Comparison of ENCODE assay signal across 9 cellular contexts in genomic region chr15:83837946-83838571, GRCh38.
DNase-seq lines count a peak whose midpoint lies in the region; ATAC-seq and TF ChIP-seq lines count a peak whose summit lies in the region.
"Had no signal": no experiment of that assay in that cellular context is flagged by ENCODE, and none has a peak within 500 bp of the region (broad histone marks: within the 10 kb centered on the region; RNA-seq: fewer than 3 reads in every experiment).

No MANE protein-coding gene starts in this region.

- 11 to 21% (median 12%) methylated on average over 8 of the region's 8 CpGs for WGBS in psoas muscle, 3 donors
- 13 to 16% methylated on average over 8 of the region's 8 CpGs for WGBS in esophagus squamous epithelium, 2 donors

- no peaks in the 10 kb centered on the region for H3K4me1 ChIP-seq in fibroblast of lung (ENCODE audit: control insufficient read depth, extremely low read depth, insufficient read depth, low read length)
- no peaks in the 10 kb centered on the region for H3K4me1 ChIP-seq in psoas muscle
- no peaks in the 10 kb centered on the region for H3K4me1 ChIP-seq in esophagus squamous epithelium

- DNase-seq in activated CD8-positive, alpha-beta T cell treated with anti-CD3 and anti-CD28 coated beads for 36 hours = peak; percentile 20
- no peak for DNase-seq in activated CD8-positive, alpha-beta T cell treated with anti-CD3 and anti-CD28 coated beads, Interleukin-2, amount 10 ng/mL, durations not matched to agents 7 days and 5 days
- DNase-seq in NCI-H69 (lab: John Stamatoyannopoulos, UW) (peak; percentile 13), fibroblast of lung (ENCODE audit: low read depth in 2 of 2) (peak in 1 of 2 donors; percentile 40), psoas muscle (no peak), esophagus squamous epithelium (lab: John Stamatoyannopoulos, UW) (no peak)
- DNase-seq: activated naive CD8-positive, alpha-beta T cell treated with anti-CD3 and anti-CD28 coated beads, Interleukin-2, amount 10 ng/mL, durations not matched to agents 7 days and 5 days had no signal

- H3K36me3 ChIP-seq in fibroblast of lung (ENCODE audit: control insufficient read depth, insufficient read depth, low read length) (no peaks in the 10 kb centered on the region), psoas muscle (ENCODE audit: insufficient read depth in 1 of 2, low read depth in 1 of 2) (no peaks in the 10 kb centered on the region), esophagus squamous epithelium (no peaks in the 10 kb centered on the region)

- no peaks in the 10 kb centered on the region for H3K79me2 ChIP-seq in fibroblast of lung (ENCODE audit: control insufficient read depth, insufficient read depth, low read length)

- H3K9ac ChIP-seq in fibroblast of lung (ENCODE audit: insufficient read depth, low read length) = no peak overlapping the region

- peaks cover 5% of the 10 kb centered on the region for H3K27me3 Mint-ChIP-seq in activated CD8-positive, alpha-beta T cell treated with anti-CD3 and anti-CD28 coated beads for 36 hours
- H3K27me3 Mint-ChIP-seq in activated CD8-positive, alpha-beta T cell treated with anti-CD3 and anti-CD28 coated beads, Interleukin-2, amount 10 ng/mL, durations not matched to agents 7 days and 5 days (ENCODE audit: low read depth) = peaks cover 6% of the 10 kb centered on the region

- no peak for TF ChIP-seq CTCF in activated CD8-positive, alpha-beta T cell treated with anti-CD3 and anti-CD28 coated beads for 36 hours (IDR thresholded peaks at IDR 0.05)
- TF ChIP-seq CTCF in fibroblast of lung (conservative IDR thresholded peaks at IDR 0.05 in 1 of 2, IDR thresholded peaks at IDR 0.05 in 1 of 2; ENCODE audit: low read depth in 1 of 2, low read length in 2 of 2) (peak; percentile 37 to 59), psoas muscle (IDR thresholded peaks at IDR 0.05) (peak; percentile 22), esophagus squamous epithelium (IDR thresholded peaks at IDR 0.05) (peak in 3 of 6 experiments; percentile 21 to 44 (median 26))

- ATAC-seq in activated CD8-positive, alpha-beta T cell treated with anti-CD3 and anti-CD28 coated beads for 36 hours = no peak
- ATAC-seq in activated CD8-positive, alpha-beta T cell treated with anti-CD3 and anti-CD28 coated beads, Interleukin-2, amount 10 ng/mL, durations not matched to agents 7 days and 5 days = no peak
- ATAC-seq in psoas muscle = no peak
- ATAC-seq in HG03378 (IDR thresholded peaks at IDR 0.05; ENCODE audit: unreplicated experiment) = no peak
- ATAC-seq in GM19452 (IDR thresholded peaks at IDR 0.05; ENCODE audit: unreplicated experiment) = no peak

- CTCF ChIA-PET in activated CD8-positive, alpha-beta T cell treated with anti-CD3 and anti-CD28 coated beads for 36 hours (lab: Charles Lee) = interaction anchor here (0.8 kb wide), 1 partner anchor 39 kb away, joined by 3 read pairs; no protein-coding TSS in a partner anchor
- CTCF ChIA-PET in activated CD8-positive, alpha-beta T cell treated with anti-CD3 and anti-CD28 coated beads, Interleukin-2, amount 10 ng/mL, durations not matched to agents 7 days and 5 days (lab: Charles Lee) = no interaction called here

- no peaks in the 10 kb centered on the region for H4K20me1 ChIP-seq in fibroblast of lung (ENCODE audit: control insufficient read depth, extremely low read depth, insufficient read depth, low read length)

- no peaks in the 10 kb centered on the region for H3K36me3 Mint-ChIP-seq in activated CD8-positive, alpha-beta T cell treated with anti-CD3 and anti-CD28 coated beads for 36 hours (ENCODE audit: low read depth)
- no peaks in the 10 kb centered on the region for H3K36me3 Mint-ChIP-seq in activated CD8-positive, alpha-beta T cell treated with anti-CD3 and anti-CD28 coated beads, Interleukin-2, amount 10 ng/mL, durations not matched to agents 7 days and 5 days (ENCODE audit: low read depth)
- H3K36me3 Mint-ChIP-seq: activated naive CD8-positive, alpha-beta T cell treated with anti-CD3 and anti-CD28 coated beads, Interleukin-2, amount 10 ng/mL, durations not matched to agents 7 days and 5 days had no signal

- no peaks in the 10 kb centered on the region for H3K27me3 ChIP-seq in fibroblast of lung (ENCODE audit: control insufficient read depth, insufficient read depth, low read length)
- no peaks in the 10 kb centered on the region for H3K27me3 ChIP-seq in psoas muscle (ENCODE audit: insufficient read depth in 3 of 3, low read length in 2 of 3)
- no peaks in the 10 kb centered on the region for H3K27me3 ChIP-seq in esophagus squamous epithelium

- H3K27ac Mint-ChIP-seq in activated CD8-positive, alpha-beta T cell treated with anti-CD3 and anti-CD28 coated beads for 36 hours = no peak overlapping the region
- H3K27ac Mint-ChIP-seq in activated CD8-positive, alpha-beta T cell treated with anti-CD3 and anti-CD28 coated beads, Interleukin-2, amount 10 ng/mL, durations not matched to agents 7 days and 5 days = no peak overlapping the region
- H3K27ac Mint-ChIP-seq: activated naive CD8-positive, alpha-beta T cell treated with anti-CD3 and anti-CD28 coated beads, Interleukin-2, amount 10 ng/mL, durations not matched to agents 7 days and 5 days had no signal

- H3K27ac ChIP-seq in fibroblast of lung (ENCODE audit: insufficient read depth, low read length) (no peak overlapping the region), psoas muscle (no peak overlapping the region), esophagus squamous epithelium (no peak overlapping the region)

- H3K9me3 ChIP-seq in fibroblast of lung (ENCODE audit: control insufficient read depth, insufficient read depth, low read depth, low read length) = no peaks in the 10 kb centered on the region
- H3K9me3 ChIP-seq in psoas muscle = no peaks in the 10 kb centered on the region
- H3K9me3 ChIP-seq in esophagus squamous epithelium = no peaks in the 10 kb centered on the region

- H3K4me1 Mint-ChIP-seq in activated CD8-positive, alpha-beta T cell treated with anti-CD3 and anti-CD28 coated beads for 36 hours (ENCODE audit: low read depth) = no peaks in the 10 kb centered on the region
- no peaks in the 10 kb centered on the region for H3K4me1 Mint-ChIP-seq in activated CD8-positive, alpha-beta T cell treated with anti-CD3 and anti-CD28 coated beads, Interleukin-2, amount 10 ng/mL, durations not matched to agents 7 days and 5 days (ENCODE audit: low read depth)
- H3K4me1 Mint-ChIP-seq: activated naive CD8-positive, alpha-beta T cell treated with anti-CD3 and anti-CD28 coated beads, Interleukin-2, amount 10 ng/mL, durations not matched to agents 7 days and 5 days had no signal

- H3K4me2 ChIP-seq in fibroblast of lung (ENCODE audit: extremely low read depth, insufficient read depth, low read length) = no peak overlapping the region

- H2AFZ ChIP-seq in fibroblast of lung (ENCODE audit: low read length) = peak overlapping the region; percentile 52

- H3K4me3 ChIP-seq in fibroblast of lung (replicated peaks in 1 of 4; ENCODE audit: control extremely low read depth in 1 of 4, insufficient read depth in 1 of 4, low read depth in 3 of 4, low read length in 4 of 4) (no peak overlapping the region), psoas muscle (no peak overlapping the region), esophagus squamous epithelium (no peak overlapping the region)

- POLR2A ChIA-PET in activated CD8-positive, alpha-beta T cell treated with anti-CD3 and anti-CD28 coated beads for 36 hours (lab: Charles Lee) = no interaction called here
- POLR2A ChIA-PET in activated CD8-positive, alpha-beta T cell treated with anti-CD3 and anti-CD28 coated beads, Interleukin-2, amount 10 ng/mL, durations not matched to agents 7 days and 5 days (lab: Charles Lee) = no interaction called here

- H3K4me3 Mint-ChIP-seq in activated CD8-positive, alpha-beta T cell treated with anti-CD3 and anti-CD28 coated beads for 36 hours = no peak overlapping the region
- no peak overlapping the region for H3K4me3 Mint-ChIP-seq in activated CD8-positive, alpha-beta T cell treated with anti-CD3 and anti-CD28 coated beads, Interleukin-2, amount 10 ng/mL, durations not matched to agents 7 days and 5 days
- H3K4me3 Mint-ChIP-seq: activated naive CD8-positive, alpha-beta T cell treated with anti-CD3 and anti-CD28 coated beads, Interleukin-2, amount 10 ng/mL, durations not matched to agents 7 days and 5 days had no signal

- H3K9me3 Mint-ChIP-seq in activated CD8-positive, alpha-beta T cell treated with anti-CD3 and anti-CD28 coated beads for 36 hours = no peaks in the 10 kb centered on the region
- H3K9me3 Mint-ChIP-seq in activated CD8-positive, alpha-beta T cell treated with anti-CD3 and anti-CD28 coated beads, Interleukin-2, amount 10 ng/mL, durations not matched to agents 7 days and 5 days (ENCODE audit: insufficient read depth) = no peaks in the 10 kb centered on the region
- H3K9me3 Mint-ChIP-seq: activated naive CD8-positive, alpha-beta T cell treated with anti-CD3 and anti-CD28 coated beads, Interleukin-2, amount 10 ng/mL, durations not matched to agents 7 days and 5 days had no signal

- no peak for TF ChIP-seq POLR2A in esophagus squamous epithelium (IDR thresholded peaks at IDR 0.05)

- intact Hi-C loops in activated CD8-positive, alpha-beta T cell treated with anti-CD3 and anti-CD28 coated beads for 36 hours (cut with micrococcal nuclease) = no loop called here
- intact Hi-C loops in psoas muscle (cut with DNase I) (no loop called here), esophagus squamous epithelium (cut with DNase I) (no loop called here)

Comparison
In these comparisons a context has a peak if more than half of its experiments do, and no peak if none do; other contexts are left out.
1. DNase-seq: peak in activated CD8-positive, alpha-beta T cell treated with anti-CD3 and anti-CD28 coated beads for 36 hours (single experiment) and NCI-H69 (single experiment); none in activated CD8-positive, alpha-beta T cell treated with anti-CD3 and anti-CD28 coated beads, Interleukin-2, amount 10 ng/mL, durations not matched to agents 7 days and 5 days (single experiment), psoas muscle (0 of 2) and esophagus squamous epithelium (single experiment).